In the genomic region with DNA sequence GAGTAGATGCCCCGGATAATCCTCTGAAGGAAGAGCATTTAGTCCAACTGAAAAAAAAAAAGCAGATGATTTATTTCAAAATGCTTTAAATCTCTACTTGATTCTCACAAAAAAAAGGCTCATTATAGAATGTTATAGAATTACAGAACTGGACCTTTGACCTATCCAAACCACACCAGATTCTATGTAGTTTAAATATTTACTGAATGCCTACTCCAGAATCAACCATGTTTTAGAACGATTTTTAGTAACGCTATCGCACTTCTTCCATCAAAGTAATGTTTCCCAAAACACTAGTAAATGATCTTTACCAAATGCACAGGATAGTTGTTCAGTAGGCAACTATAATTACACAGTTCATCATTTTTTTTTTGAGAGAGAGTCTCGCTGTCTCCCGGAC, we compare ENCODE assay signal across 11 cellular contexts. TPM values are rescaled to one million over a fixed set of nuclear protein-coding genes. Genes with fewer than 3 reads are reported as not detected.
DNase-seq lines count a peak whose midpoint lies in the region; ATAC-seq, FAIRE-seq and TF ChIP-seq lines count a peak whose summit lies in the region.
"Had no signal": no experiment of that assay in that cellular context is flagged by ENCODE, and none has a peak within 500 bp of the region (broad histone marks: within the 10 kb centered on the region; RNA-seq: fewer than 3 reads in every experiment).

No MANE protein-coding gene starts in this region.

- H3K27me3 ChIP-seq in iPS-18a (ENCODE audit: control insufficient read depth, insufficient read depth, low read length) (no peaks in the 10 kb centered on the region), dorsolateral prefrontal cortex (no peaks in the 10 kb centered on the region)

- no peaks in the 10 kb centered on the region for H3K27me3 Mint-ChIP-seq in activated CD4-positive, alpha-beta memory T cell treated with anti-CD3 and anti-CD28 coated beads, Interleukin-2, amount 10 ng/mL, durations not matched to agents 7 days and 5 days

- POLR2A ChIA-PET in A549 (lab: Yijun Ruan, JAX), result interaction anchor here (0.7 kb wide), 1 partner anchor 36 kb away, joined by 3 read pairs; a partner anchor contains a TSS
- POLR2A ChIA-PET in activated CD4-positive, alpha-beta memory T cell treated with anti-CD3 and anti-CD28 coated beads, Interleukin-2, amount 10 ng/mL, durations not matched to agents 7 days and 5 days (lab: Charles Lee), result interaction anchor here (5.1 to 9.3 kb wide), 2 partner anchors 14 to 39 kb away, joined by 144 to 243 read pairs; a partner anchor contains a TSS

- peak overlapping the region in 1 of 2 experiments; percentile 96; a peak in 3 of 6 replicates for H3K27ac ChIP-seq in A549
- no peak overlapping the region for H3K27ac ChIP-seq in iPS-18a (ENCODE audit: low read length)
- no peak overlapping the region for H3K27ac ChIP-seq in dorsolateral prefrontal cortex

- FAIRE-seq in A549 (lab: Jason Lieb, UNC), result no peak

- H3K36me3 Mint-ChIP-seq in activated CD4-positive, alpha-beta memory T cell treated with anti-CD3 and anti-CD28 coated beads, Interleukin-2, amount 10 ng/mL, durations not matched to agents 7 days and 5 days (ENCODE audit: low read depth), result peaks cover 65% of the 10 kb centered on the region

- no peak for TF ChIP-seq CTCF in A549 (IDR thresholded peaks at IDR 0.05)
- no peak for TF ChIP-seq CTCF in GM12875 (IDR thresholded peaks at IDR 0.05; ENCODE audit: borderline replicate concordance, insufficient read depth, low read depth, low read length)
- TF ChIP-seq CTCF in dorsolateral prefrontal cortex (IDR thresholded peaks at IDR 0.05 in 54 of 56, conservative IDR thresholded peaks at IDR 0.05 in 2 of 56; ENCODE audit: low read depth in 1 of 56, partially characterized antibody in 56 of 56), result no peak

- TF ChIP-seq POLR2A in A549 (IDR thresholded peaks at IDR 0.05; ENCODE audit: low read length), result no peak

- H3K9me3 Mint-ChIP-seq in activated CD4-positive, alpha-beta memory T cell treated with anti-CD3 and anti-CD28 coated beads, Interleukin-2, amount 10 ng/mL, durations not matched to agents 7 days and 5 days, result no peaks in the 10 kb centered on the region

- H3K9me3 ChIP-seq in A549 (no peaks in the 10 kb centered on the region), iPS-18a (ENCODE audit: control insufficient read depth, low read depth, low read length) (no peaks in the 10 kb centered on the region)

- TF ChIP-seq EP300 in A549 (IDR thresholded peaks at IDR 0.05), result no peak

- H3K4me1 ChIP-seq in A549, result peaks cover 30% of the 10 kb centered on the region
- peaks cover 9% of the 10 kb centered on the region for H3K4me1 ChIP-seq in iPS-18a (ENCODE audit: control insufficient read depth, low read depth, low read length)

- H3K9ac ChIP-seq in iPS-18a (ENCODE audit: low read length), result peak overlapping the region; percentile 92

- ATAC-seq in A549 (no peak), GM18511 (IDR thresholded peaks at IDR 0.05; ENCODE audit: unreplicated experiment) (no peak), HG02885 (IDR thresholded peaks at IDR 0.05; ENCODE audit: poor library complexity, unreplicated experiment) (no peak)

- peak overlapping the region; percentile 99 for H3K27ac Mint-ChIP-seq in activated CD4-positive, alpha-beta memory T cell treated with anti-CD3 and anti-CD28 coated beads, Interleukin-2, amount 10 ng/mL, durations not matched to agents 7 days and 5 days

- WGBS in A549 (ENCODE audit: missing lambda C conversion rate), result 72% methylated on average over 6 of the region's 6 CpGs

- intact Hi-C loops in dorsolateral prefrontal cortex (cut with DNase I), result no loop called here

- H3K4me3 ChIP-seq in A549 (peak overlapping the region; percentile 64), GM12875 (ENCODE audit: low read depth, low read length) (peak overlapping the region; percentile 86), iPS-18a (ENCODE audit: low read length) (peak overlapping the region; percentile 98), dorsolateral prefrontal cortex (peak overlapping the region in 15 of 59 donors; percentile 9 to 100 (median 93))

- H3K4me2 ChIP-seq in A549, result peak overlapping the region; percentile 82

- DNase-seq in A549 (ENCODE audit: low read depth in 1 of 2, low spot score in 1 of 2), result no peak
- DNase-seq in activated CD4-positive, alpha-beta memory T cell treated with anti-CD3 and anti-CD28 coated beads, Interleukin-2, amount 10 ng/mL, durations not matched to agents 7 days and 5 days, result no peak
- no peak for DNase-seq in stimulated activated CD4-positive, alpha-beta T cell treated with anti-CD3 and anti-CD28 coated beads, Interleukin-4, amount 100 ng/mL, for 24 hours
- no peak for DNase-seq in dorsolateral prefrontal cortex
- DNase-seq: MM.1S; stimulated activated CD4-positive, alpha-beta T cell treated with anti-CD3 and anti-CD28 coated beads, Interleukin-12 subunit alpha, Interleukin-12 subunit beta, amount 100 ng/mL, for 4 hours; substantia nigra had no signal

- no peak for TF ChIP-seq RAD21 in A549 (conservative IDR thresholded peaks at IDR 0.05 in 1 of 2, IDR thresholded peaks at IDR 0.05 in 1 of 2)

- H3K4me3 Mint-ChIP-seq in activated CD4-positive, alpha-beta memory T cell treated with anti-CD3 and anti-CD28 coated beads, Interleukin-2, amount 10 ng/mL, durations not matched to agents 7 days and 5 days, result peak overlapping the region; percentile 85

- H3K4me1 Mint-ChIP-seq in activated CD4-positive, alpha-beta memory T cell treated with anti-CD3 and anti-CD28 coated beads, Interleukin-2, amount 10 ng/mL, durations not matched to agents 7 days and 5 days, result peaks cover 67% of the 10 kb centered on the region

- CTCF ChIA-PET in A549 (lab: Yijun Ruan, JAX), result no interaction called here
- CTCF ChIA-PET in activated CD4-positive, alpha-beta memory T cell treated with anti-CD3 and anti-CD28 coated beads, Interleukin-2, amount 10 ng/mL, durations not matched to agents 7 days and 5 days (lab: Charles Lee), result no interaction called here

- peaks cover 26% of the 10 kb centered on the region for H3K36me3 ChIP-seq in iPS-18a (ENCODE audit: control insufficient read depth, low read depth, low read length)

TF ChIP-seq in A549, 52 proteins besides CTCF, POLR2A, EP300 and RAD21:
- TF ChIP-seq JUN (IDR thresholded peaks at IDR 0.05), result no peak
- TF ChIP-seq FOSB (CRISPR knock-in tag; IDR thresholded peaks at IDR 0.05), result 0 out of 2 replicates have a peak, but pooled peaks have one; percentile 14
- TF ChIP-seq CHD4 (IDR thresholded peaks at IDR 0.05; ENCODE audit: borderline replicate concordance), result no peak

RNA-seq across cellular contexts. Expression of a gene that starts 2.6 kb away (rescaled TPM):
- polyA plus RNA-seq in A549 (2011; rRNA removed) (3,909 and 5,167 TPM in 2 replicates), A549 (2017; fragmentation: RNase III; extraction: RNeasy Plus Mini Kit Qiagen cat#74134 plus additional on column Dnase treatment) (3,539 to 3,858 TPM (median 3,692 TPM) in 3 replicates)
- 10,276 and 13,870 TPM in 2 replicates for polyA plus RNA-seq in A549 (2012; cell fraction: cytosol; rRNA removed)
- 7,114 and 8,546 TPM in 2 replicates for polyA plus RNA-seq in A549 (2012; cell fraction: nucleus; rRNA removed)
- polyA minus RNA-seq in A549 (2011; rRNA and poly(A)+ RNA removed), result 1,093 and 1,224 TPM in 2 replicates
- 1,000 to 10,000 TPM; 1,659 to 1,700 TPM for total RNA-seq in activated CD4-positive, alpha-beta memory T cell treated with anti-CD3 and anti-CD28 coated beads, Interleukin-2, amount 10 ng/mL, durations not matched to agents 7 days and 5 days
- 100 to 1,000 TPM; 199 to 551 (median 360) TPM for total RNA-seq in dorsolateral prefrontal cortex

RNA-seq across cellular contexts. Expression of a gene that starts 15.1 kb away (rescaled TPM):
- polyA plus RNA-seq in A549 (2011; rRNA removed), result 34.6 and 50.7 TPM in 2 replicates
- polyA plus RNA-seq in A549 (2012; cell fraction: cytosol; rRNA removed), result 40.2 and 40.9 TPM in 2 replicates
- 13.3 and 15.5 TPM in 2 replicates for polyA plus RNA-seq in A549 (2012; cell fraction: nucleus; rRNA removed)
- polyA plus RNA-seq in A549 (2017; fragmentation: RNase III; extraction: RNeasy Plus Mini Kit Qiagen cat#74134 plus additional on column Dnase treatment), result 48.4 to 53.5 TPM (median 52.8 TPM) in 3 replicates
- polyA minus RNA-seq in A549 (2011; rRNA and poly(A)+ RNA removed), result 7.0 and 9.7 TPM in 2 replicates
- 10 to 100 TPM; 48.7 to 53.2 TPM for total RNA-seq in activated CD4-positive, alpha-beta memory T cell treated with anti-CD3 and anti-CD28 coated beads, Interleukin-2, amount 10 ng/mL, durations not matched to agents 7 days and 5 days
- 10 to 100 TPM in 1 of 120 experiments, 1 to 10 TPM in 116, under 1 TPM in 3; 0.89 to 10.9 (median 3.8) TPM for total RNA-seq in dorsolateral prefrontal cortex

RNA-seq across cellular contexts. Expression of a gene that starts 36.8 kb away (rescaled TPM):
- polyA plus RNA-seq in A549 (2011; rRNA removed) (280 and 390 TPM in 2 replicates), A549 (2017; fragmentation: RNase III; extraction: RNeasy Plus Mini Kit Qiagen cat#74134 plus additional on column Dnase treatment) (454 to 469 TPM (median 468 TPM) in 3 replicates)
- polyA plus RNA-seq in A549 (2012; cell fraction: cytosol; rRNA removed), result 272 and 403 TPM in 2 replicates
- 46.2 and 69.2 TPM in 2 replicates for polyA plus RNA-seq in A549 (2012; cell fraction: nucleus; rRNA removed)
- 40.4 and 50.3 TPM in 2 replicates for polyA minus RNA-seq in A549 (2011; rRNA and poly(A)+ RNA removed)
- total RNA-seq in activated CD4-positive, alpha-beta memory T cell treated with anti-CD3 and anti-CD28 coated beads, Interleukin-2, amount 10 ng/mL, durations not matched to agents 7 days and 5 days, result 100 to 1,000 TPM; 320 to 330 TPM
- 100 to 1,000 TPM in 41 of 120 experiments, 10 to 100 TPM in 79; 70.0 to 141 (median 96.5) TPM for total RNA-seq in dorsolateral prefrontal cortex

RNA-seq across cellular contexts. Expression of a gene that starts 37.0 kb away (rescaled TPM):
- polyA plus RNA-seq in A549 (2011; rRNA removed), result 33.0 and 35.6 TPM in 2 replicates
- 15.2 and 17.9 TPM in 2 replicates for polyA plus RNA-seq in A549 (2012; cell fraction: cytosol; rRNA removed)
- 11.1 and 12.6 TPM in 2 replicates for polyA plus RNA-seq in A549 (2012; cell fraction: nucleus; rRNA removed)
- polyA plus RNA-seq in A549 (2017; fragmentation: RNase III; extraction: RNeasy Plus Mini Kit Qiagen cat#74134 plus additional on column Dnase treatment), result 26.7 to 27.0 TPM (median 26.9 TPM) in 3 replicates
- 15.6 and 18.5 TPM in 2 replicates for polyA minus RNA-seq in A549 (2011; rRNA and poly(A)+ RNA removed)
- total RNA-seq in activated CD4-positive, alpha-beta memory T cell treated with anti-CD3 and anti-CD28 coated beads, Interleukin-2, amount 10 ng/mL, durations not matched to agents 7 days and 5 days, result 10 to 100 TPM; 82.7 to 86.5 TPM
- total RNA-seq in dorsolateral prefrontal cortex, result 10 to 100 TPM in 82 of 120 experiments, 1 to 10 TPM in 38; 6.7 to 13.7 (median 10.6) TPM

RNA-seq across cellular contexts. Expression of a gene that starts 51.4 kb away (rescaled TPM):
- polyA plus RNA-seq in A549 (2011; rRNA removed), result 10.5 and 14.1 TPM in 2 replicates
- polyA plus RNA-seq in A549 (2012; cell fraction: cytosol; rRNA removed), result 10.3 and 10.5 TPM in 2 replicates
- 9.0 and 13.2 TPM in 2 replicates for polyA plus RNA-seq in A549 (2012; cell fraction: nucleus; rRNA removed)
- polyA plus RNA-seq in A549 (2017; fragmentation: RNase III; extraction: RNeasy Plus Mini Kit Qiagen cat#74134 plus additional on column Dnase treatment), result 10.8 to 12.1 TPM (median 11.9 TPM) in 3 replicates
- polyA minus RNA-seq in A549 (2011; rRNA and poly(A)+ RNA removed), result 2.0 and 2.1 TPM in 2 replicates
- 1 to 10 TPM; 7.4 to 7.5 TPM for total RNA-seq in activated CD4-positive, alpha-beta memory T cell treated with anti-CD3 and anti-CD28 coated beads, Interleukin-2, amount 10 ng/mL, durations not matched to agents 7 days and 5 days
- 1 to 10 TPM; 3.8 to 9.2 (median 6.3) TPM for total RNA-seq in dorsolateral prefrontal cortex

Comparison
In these comparisons a context has a peak if more than half of its experiments do, and no peak if none do; other contexts are left out.
1. RNA of a gene that starts 15.1 kb away (total RNA-seq): 48.7 to 53.2 TPM in activated CD4-positive, alpha-beta memory T cell treated with anti-CD3 and anti-CD28 coated beads, Interleukin-2, amount 10 ng/mL, durations not matched to agents 7 days and 5 days; 0.89 to 10.9 TPM in dorsolateral prefrontal cortex; every median in the first group is over 4 times any median in the second.